8 cellular contexts compared by ENCODE assay signal in the genomic region with DNA sequence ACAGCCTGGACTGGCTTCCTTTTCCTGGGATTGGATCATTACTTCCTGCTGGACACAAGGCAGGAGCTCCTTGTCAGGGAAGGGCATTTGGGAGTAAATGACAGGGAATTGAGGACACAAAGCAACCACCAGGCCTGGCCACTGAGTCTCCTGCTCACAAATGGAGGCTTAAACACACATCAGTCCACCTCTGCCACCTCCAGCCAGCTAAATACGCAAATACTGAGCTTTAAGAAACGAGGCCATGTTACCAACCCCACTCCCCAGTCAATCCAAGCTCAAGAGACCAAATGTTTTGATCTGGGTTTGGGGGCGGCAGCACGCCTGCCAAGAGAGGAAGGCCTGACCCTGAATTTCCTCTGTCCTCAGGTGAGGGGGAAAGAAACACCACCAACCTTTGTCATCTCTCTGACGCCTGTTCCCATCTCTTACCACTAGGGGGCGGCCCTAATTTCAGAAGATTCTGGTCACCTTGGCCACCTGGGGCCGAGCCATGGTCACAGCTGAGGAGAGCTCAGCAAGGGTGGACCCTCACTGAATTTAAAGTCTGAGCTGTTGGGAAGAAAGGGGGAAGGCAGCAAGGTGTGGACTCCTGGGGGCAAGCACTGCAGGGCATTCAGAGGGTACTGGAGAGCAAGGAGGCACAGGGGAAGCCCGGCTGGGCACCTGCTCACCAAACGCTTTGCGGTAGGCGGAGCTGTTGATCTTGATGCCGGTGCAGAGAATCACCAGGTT. TPM values are rescaled to one million over a fixed set of nuclear protein-coding genes. Genes with fewer than 3 reads are reported as not detected.
A peak's percentile ranks its signal among the peaks of the same experiment; 100 is the strongest.
DNase-seq lines count a peak whose midpoint lies in the region; TF ChIP-seq lines count a peak whose summit lies in the region.

No MANE protein-coding gene starts in this region.

- H3K9ac ChIP-seq in NT2/D1 (ENCODE audit: insufficient read length, low read depth) (peak overlapping the region; percentile 26), parathyroid adenoma (no peak overlapping the region)

- DNase-seq in BE2C (peak; percentile 60), H7 (peak; percentile 92), NT2/D1 (ENCODE audit: low read depth, low spot score) (peak; percentile 18), fibroblast of villous mesenchyme (ENCODE audit: low read depth) (peak; percentile 24), NCI-H187 (lab: John Stamatoyannopoulos, UW) (no peak), cortex of kidney (lab: John Stamatoyannopoulos, UW) (no peak)
- DNase-seq in activated T-cell treated with anti-CD3 and anti-CD28 coated beads, Interleukin-2, amount 50 U/mL, for 48 hours, result peak; percentile 73 to 76

- peak overlapping the region; percentile 31 for H2AFZ ChIP-seq in parathyroid adenoma

- no peak overlapping the region for H3K27ac ChIP-seq in parathyroid adenoma

- no peak overlapping the region for H3K4me2 ChIP-seq in parathyroid adenoma (ENCODE audit: low read length)

- no peaks in the 10 kb centered on the region for H3K27me3 ChIP-seq in BE2C
- H3K27me3 ChIP-seq in H7 (ENCODE audit: control insufficient read depth, insufficient read depth, low read length), result no peaks in the 10 kb centered on the region
- H3K27me3 ChIP-seq in NT2/D1 (ENCODE audit: insufficient read depth, insufficient read length), result no peaks in the 10 kb centered on the region
- H3K27me3 ChIP-seq in parathyroid adenoma (ENCODE audit: control insufficient read depth, insufficient read depth, low read length), result no peaks in the 10 kb centered on the region

- H3K4me1 ChIP-seq in BE2C, result no peaks in the 10 kb centered on the region; the same call in 1 of the 2 replicates
- H3K4me1 ChIP-seq in NT2/D1 (ENCODE audit: insufficient read depth, insufficient read length), result peaks cover 3% of the 10 kb centered on the region
- H3K4me1 ChIP-seq in parathyroid adenoma, result peaks cover 11% of the 10 kb centered on the region

- no peaks in the 10 kb centered on the region for H3K79me2 ChIP-seq in parathyroid adenoma

- peaks cover 9% of the 10 kb centered on the region for H3K36me3 ChIP-seq in BE2C
- H3K36me3 ChIP-seq in H7 (replicated peaks; ENCODE audit: control insufficient read depth, insufficient read depth, low read length), result no peaks in the 10 kb centered on the region; the same call in none of the 2 replicates
- peaks cover 56% of the 10 kb centered on the region for H3K36me3 ChIP-seq in NT2/D1 (ENCODE audit: insufficient read depth, insufficient read length, low read length)
- H3K36me3 ChIP-seq in parathyroid adenoma (ENCODE audit: control insufficient read depth, insufficient read depth, low read length), result no peaks in the 10 kb centered on the region

- H3K9me3 ChIP-seq in BE2C (no peaks in the 10 kb centered on the region), NT2/D1 (ENCODE audit: insufficient read depth, low read length) (no peaks in the 10 kb centered on the region), parathyroid adenoma (ENCODE audit: control insufficient read depth, low read length) (no peaks in the 10 kb centered on the region)

- H3K4me3 ChIP-seq in BE2C (ENCODE audit: low read depth, low read length), result no peak overlapping the region
- no peak overlapping the region for H3K4me3 ChIP-seq in H7 (ENCODE audit: insufficient read depth, low read depth, low read length)
- no peak overlapping the region for H3K4me3 ChIP-seq in NT2/D1 (ENCODE audit: insufficient read length, low read depth)
- H3K4me3 ChIP-seq in fibroblast of villous mesenchyme (ENCODE audit: low read depth, low read length), result no peak overlapping the region
- H3K4me3 ChIP-seq in parathyroid adenoma (ENCODE audit: low read depth, low read length), result no peak overlapping the region

- TF ChIP-seq CTCF in BE2C (IDR thresholded peaks at IDR 0.05; ENCODE audit: low read depth, low read length) (peak; percentile 89), fibroblast of villous mesenchyme (IDR thresholded peaks at IDR 0.05; ENCODE audit: insufficient read depth, low read depth, low read length) (peak; percentile 93), parathyroid adenoma (IDR thresholded peaks at IDR 0.05) (peak; percentile 95)

RNA-seq across cellular contexts. Expression of a gene that starts 16.5 kb away (rescaled TPM):
- polyA plus RNA-seq in BE2C (2012; ENCODE audit: insufficient read depth, insufficient read length, low read depth), result 9.1 TPM
- 4.0 and 5.1 TPM in 2 replicates for total RNA-seq in H7 (2014; rRNA removed; shearing (Covaris generic))
- total RNA-seq in fibroblast of villous mesenchyme, result 5.5 and 7.8 TPM in 2 replicates

RNA-seq across cellular contexts. Expression of a gene that starts 30.4 kb away (rescaled TPM):
- 7.8 TPM for polyA plus RNA-seq in BE2C (2012; ENCODE audit: insufficient read depth, insufficient read length, low read depth)
- 25.3 and 32.6 TPM in 2 replicates for total RNA-seq in H7 (2014; rRNA removed; shearing (Covaris generic))
- total RNA-seq in fibroblast of villous mesenchyme, result 11.3 and 12.1 TPM in 2 replicates

RNA-seq across cellular contexts. Expression of a gene that starts 54.2 kb away (rescaled TPM):
- 64.7 TPM for polyA plus RNA-seq in BE2C (2012; ENCODE audit: insufficient read depth, insufficient read length, low read depth)
- total RNA-seq in H7 (2014; rRNA removed; shearing (Covaris generic)), result 78.0 and 84.1 TPM in 2 replicates
- total RNA-seq in fibroblast of villous mesenchyme, result 196 and 339 TPM in 2 replicates

Comparison
In these comparisons a context has a peak if more than half of its experiments do, and no peak if none do; other contexts are left out.
1. DNase-seq: peak in BE2C (single experiment), H7 (single experiment), NT2/D1 (single experiment), activated T-cell treated with anti-CD3 and anti-CD28 coated beads, Interleukin-2, amount 50 U/mL, for 48 hours (2 of 2) and fibroblast of villous mesenchyme (single experiment); none in NCI-H187 (0 of 2) and cortex of kidney (single experiment).
2. Peak in every context shown above with its lines, with median percentiles within 50 percentile points of each other: CTCF ChIP-seq.